Comparison of ENCODE assay signal across 8 cellular contexts in the genomic region with DNA sequence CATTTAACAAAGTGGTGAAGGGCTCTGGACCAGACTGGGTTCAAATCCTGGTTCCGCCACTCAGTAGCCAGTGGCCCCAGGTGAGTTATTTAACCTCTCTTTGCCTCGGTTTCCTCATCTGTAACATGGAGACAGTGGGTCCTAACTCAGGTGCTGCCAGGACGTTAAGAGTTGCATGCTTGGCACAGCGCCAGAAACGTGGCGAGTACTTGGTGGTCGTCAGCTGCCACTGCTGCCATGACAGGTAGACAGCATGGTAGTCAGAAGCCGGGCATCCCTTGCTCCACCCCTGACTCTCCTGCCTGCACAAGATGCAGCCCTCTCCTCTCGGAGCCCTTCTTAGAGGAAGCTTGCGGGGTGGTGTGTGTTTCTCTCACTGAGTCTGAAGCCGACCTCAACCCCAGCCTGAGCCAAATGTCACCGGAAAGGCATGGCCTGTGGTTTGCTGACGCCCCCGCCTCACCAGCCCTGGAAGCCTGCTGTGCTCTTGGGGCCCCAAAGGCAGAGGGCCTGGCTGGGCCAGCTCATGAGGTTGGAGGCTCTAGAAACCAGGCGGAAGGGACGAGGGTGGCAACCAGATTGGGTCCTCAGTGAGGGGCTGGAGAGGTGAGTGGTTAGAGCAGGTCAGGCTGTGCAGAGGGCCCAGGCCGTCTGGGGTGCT.
A peak's percentile ranks its signal among the peaks of the same experiment; 100 is the strongest.
DNase-seq lines count a peak whose midpoint lies in the region; ATAC-seq and TF ChIP-seq lines count a peak whose summit lies in the region.

No MANE protein-coding gene starts in this region.

- peak; percentile 42 for ATAC-seq in left colon
- no peak for ATAC-seq in HG02970 (IDR thresholded peaks at IDR 0.05; ENCODE audit: low FRiP score, unreplicated experiment)
- ATAC-seq in omental fat pad (ENCODE audit: low FRiP score), result no peak

- intact Hi-C loops in left colon (cut with DNase I, micrococcal nuclease), result no loop called here

- peaks cover 51% of the 10 kb centered on the region for H3K4me1 ChIP-seq in DOHH2 (ENCODE audit: control insufficient read depth, low read length)

- peak overlapping the region; percentile 43 for H3K4me3 ChIP-seq in DOHH2 (ENCODE audit: low read length)
- H3K4me3 ChIP-seq in HL-60 (replicated peaks; ENCODE audit: insufficient read depth, low read length), result no peak overlapping the region

- no peaks in the 10 kb centered on the region for H3K9me3 ChIP-seq in DOHH2 (ENCODE audit: control insufficient read depth, insufficient read depth, low read length)

- peak in 1 of 2 experiments; percentile 82 for DNase-seq in HL-60 (ENCODE audit: low read depth in 1 of 2, low spot score in 1 of 2)
- peak; percentile 38 to 69 (median 68) for DNase-seq in activated CD8-positive, alpha-beta memory T cell treated with anti-CD3 and anti-CD28 coated beads for 48 hours (ENCODE audit: low read depth in 2 of 3, low spot score in 2 of 3)
- DNase-seq in left colon, result peak in 1 of 2 donors; percentile 50
- DNase-seq in stimulated activated CD8-positive, alpha-beta memory T cell treated with anti-CD3 and anti-CD28 coated beads, Interleukin-4, amount 100 ng/mL, for 48 hours, result peak; percentile 88
- no peak for DNase-seq in glomerular visceral epithelial cell (ENCODE audit: extremely low spot score)
- no peak for DNase-seq in omental fat pad (ENCODE audit: low spot score)

- H3K27ac ChIP-seq in DOHH2 (ENCODE audit: low read depth, low read length) (no peak overlapping the region), HL-60 (replicated peaks) (peak overlapping the region; percentile 61)

- no peaks in the 10 kb centered on the region for H3K79me2 ChIP-seq in DOHH2 (ENCODE audit: control insufficient read depth, low read length)

- H3K9me2 ChIP-seq in DOHH2 (replicated peaks; ENCODE audit: control insufficient read depth, low read length), result no peaks in the 10 kb centered on the region

- TF ChIP-seq CTCF in DOHH2 (IDR thresholded peaks at IDR 0.05; ENCODE audit: low read depth, low read length, poor library complexity, severe bottlenecking), result no peak
- TF ChIP-seq CTCF in HL-60 (IDR thresholded peaks at IDR 0.05; ENCODE audit: insufficient read depth, low read length), result no peak
- TF ChIP-seq CTCF in omental fat pad (IDR thresholded peaks at IDR 0.05), result no peak

- H3K27me3 ChIP-seq in DOHH2 (ENCODE audit: control insufficient read depth, low read length) (no peaks in the 10 kb centered on the region), HL-60 (ENCODE audit: insufficient read depth, poor library complexity, severe bottlenecking) (no peaks in the 10 kb centered on the region)

- no peaks in the 10 kb centered on the region for H3K36me3 ChIP-seq in DOHH2 (ENCODE audit: control insufficient read depth, low read length)

- H4K20me1 ChIP-seq in DOHH2 (ENCODE audit: control insufficient read depth, insufficient read depth, low read depth, low read length), result no peaks in the 10 kb centered on the region

- peak overlapping the region; percentile 52 for H3K4me2 ChIP-seq in DOHH2 (ENCODE audit: low read length)

- H3F3A ChIP-seq in DOHH2 (ENCODE audit: control insufficient read depth, insufficient read depth), result no peaks in the 10 kb centered on the region

Comparison
In these comparisons a context has a peak if more than half of its experiments do, and no peak if none do; other contexts are left out.
1. DNase-seq: peak in activated CD8-positive, alpha-beta memory T cell treated with anti-CD3 and anti-CD28 coated beads for 48 hours (3 of 3) and stimulated activated CD8-positive, alpha-beta memory T cell treated with anti-CD3 and anti-CD28 coated beads, Interleukin-4, amount 100 ng/mL, for 48 hours (single experiment); none in glomerular visceral epithelial cell (single experiment) and omental fat pad (single experiment).